ENCODE assay signal across 18 cellular contexts in genomic region chr10:990808-991207, GRCh38. TPM values are rescaled to one million over a fixed set of nuclear protein-coding genes. Genes with fewer than 3 reads are reported as not detected.
DNase-seq lines count a peak whose midpoint lies in the region; ATAC-seq and TF ChIP-seq lines count a peak whose summit lies in the region.
"Had no signal": no experiment of that assay in that cellular context is flagged by ENCODE, and none has a peak within 500 bp of the region (broad histone marks: within the 10 kb centered on the region; RNA-seq: fewer than 3 reads in every experiment).

No MANE protein-coding gene starts in this region.

- H3K9ac ChIP-seq in endodermal cell (ENCODE audit: extremely low read depth, low read length, poor library complexity, severe bottlenecking), result no peak overlapping the region

- H3K36me3 Mint-ChIP-seq in T-helper 17 cell (ENCODE audit: low read depth), result peaks cover 10% of the 10 kb centered on the region
- peaks cover 57% of the 10 kb centered on the region for H3K36me3 Mint-ChIP-seq in endodermal cell (ENCODE audit: low read depth)
- H3K36me3 Mint-ChIP-seq in stimulated activated naive B cell treated with anti-CD40 and anti-IgM and Interleukin-4, amounts not matched to agents 10 μg/mL and 1 μg/mL and 100 μg/mL, for 72 hours, result peaks cover 40 to 54% of the 10 kb centered on the region in 2 donors
- H3K36me3 Mint-ChIP-seq in glutamatergic neuron (ENCODE audit: unreplicated experiment), result no peaks in the 10 kb centered on the region

- no peak overlapping the region for H3K27ac ChIP-seq in endodermal cell (ENCODE audit: low read depth, low read length)
- H3K27ac ChIP-seq: tibial artery had no signal

- no peaks in the 10 kb centered on the region for H3K27me3 Mint-ChIP-seq in T-helper 17 cell
- no peaks in the 10 kb centered on the region for H3K27me3 Mint-ChIP-seq in endodermal cell (ENCODE audit: insufficient read depth)
- no peaks in the 10 kb centered on the region for H3K27me3 Mint-ChIP-seq in stimulated activated naive B cell treated with anti-CD40 and anti-IgM and Interleukin-4, amounts not matched to agents 10 μg/mL and 1 μg/mL and 100 μg/mL, for 72 hours
- H3K27me3 Mint-ChIP-seq in glutamatergic neuron (ENCODE audit: unreplicated experiment), result peaks cover 5% of the 10 kb centered on the region

- no peaks in the 10 kb centered on the region for H3K9me3 Mint-ChIP-seq in endodermal cell
- no peaks in the 10 kb centered on the region for H3K9me3 Mint-ChIP-seq in stimulated activated naive B cell treated with anti-CD40 and anti-IgM and Interleukin-4, amounts not matched to agents 10 μg/mL and 1 μg/mL and 100 μg/mL, for 72 hours
- peaks cover 3% of the 10 kb centered on the region for H3K9me3 Mint-ChIP-seq in glutamatergic neuron (ENCODE audit: unreplicated experiment)

- H3K36me3 ChIP-seq in endodermal cell (ENCODE audit: control insufficient read depth, insufficient read depth, low read length), result peaks cover 54% of the 10 kb centered on the region

- H3K27me3 ChIP-seq in endodermal cell (ENCODE audit: control insufficient read depth, insufficient read depth, low read length, poor library complexity, severe bottlenecking), result no peaks in the 10 kb centered on the region
- H3K27me3 ChIP-seq: tibial artery had no signal

- H3K4me3 Mint-ChIP-seq in T-helper 17 cell (peak overlapping the region; percentile 97), endodermal cell (no peak overlapping the region), glutamatergic neuron (ENCODE audit: unreplicated experiment) (no peak overlapping the region)
- peak overlapping the region in 1 of 2 donors; percentile 96 for H3K4me3 Mint-ChIP-seq in stimulated activated naive B cell treated with anti-CD40 and anti-IgM and Interleukin-4, amounts not matched to agents 10 μg/mL and 1 μg/mL and 100 μg/mL, for 72 hours

- WGBS in endodermal cell (ENCODE audit: insufficient coverage in 1 of 2, insufficient read length in 1 of 2), 2 experiments, result 90 to 97% methylated on average over 6 of the region's 6 CpGs

- H3K4me1 Mint-ChIP-seq in T-helper 17 cell (peaks cover 29% of the 10 kb centered on the region), endodermal cell (peaks cover 14% of the 10 kb centered on the region), glutamatergic neuron (ENCODE audit: low read depth, unreplicated experiment) (peaks cover 1% of the 10 kb centered on the region)
- peaks cover 23 to 55% of the 10 kb centered on the region in 2 donors for H3K4me1 Mint-ChIP-seq in stimulated activated naive B cell treated with anti-CD40 and anti-IgM and Interleukin-4, amounts not matched to agents 10 μg/mL and 1 μg/mL and 100 μg/mL, for 72 hours

- DNase-seq in activated effector memory CD4-positive, alpha-beta T cell treated with anti-CD3 and anti-CD28 coated beads, Interleukin-2, amount 50 U/mL, for 16 hours, result peak; percentile 59
- DNase-seq in activated effector memory CD4-positive, alpha-beta T cell treated with Interleukin-2 at 50 U/mL for 16 hours, result no peak
- DNase-seq in T-helper 17 cell, result no peak
- DNase-seq in endodermal cell, result no peak
- DNase-seq in stimulated activated naive B cell treated with anti-CD40 and anti-IgM and Interleukin-4, amounts not matched to agents 10 μg/mL and 1 μg/mL and 100 μg/mL, for 72 hours, result no peak
- no peak for DNase-seq in glutamatergic neuron
- DNase-seq in NCI-H2081 treated with DMSO at 0.1 percent for 48 hours (lab: John Stamatoyannopoulos, UW), result no peak
- DNase-seq in activated gamma-delta T cell treated with Interleukin-2 at 50 U/mL for 16 hours, result no peak
- DNase-seq: aorta, DMS79, Karpas-422, NCI-H187, NCI-H69, RPMI8226, tibial artery had no signal

- no peak overlapping the region for H3K4me3 ChIP-seq in endodermal cell (ENCODE audit: low read length)
- H3K4me3 ChIP-seq: tibial artery had no signal

- H3K9me3 ChIP-seq in T-helper 17 cell (ENCODE audit: control insufficient read depth, low read length, poor library complexity, severe bottlenecking) (no peaks in the 10 kb centered on the region), endodermal cell (ENCODE audit: control insufficient read depth, low read length) (no peaks in the 10 kb centered on the region)
- H3K9me3 ChIP-seq: tibial artery had no signal

- ATAC-seq in T-helper 17 cell, result no peak
- ATAC-seq in stimulated activated naive B cell treated with anti-CD40 and anti-IgM and Interleukin-4, amounts not matched to agents 10 μg/mL and 1 μg/mL and 100 μg/mL, for 72 hours (replicated peaks), result no peak

- no peaks in the 10 kb centered on the region for H3K4me1 ChIP-seq in endodermal cell (ENCODE audit: control insufficient read depth, insufficient read depth, low read length)

- no peak for TF ChIP-seq CTCF in endodermal cell (conservative IDR thresholded peaks at IDR 0.05)
- TF ChIP-seq CTCF in glutamatergic neuron (IDR thresholded peaks at IDR 0.05; ENCODE audit: partially characterized antibody, unreplicated experiment), result no peak

- H3K27ac Mint-ChIP-seq in T-helper 17 cell (no peak overlapping the region), endodermal cell (peak overlapping the region; percentile 45), glutamatergic neuron (ENCODE audit: unreplicated experiment) (no peak overlapping the region)
- H3K27ac Mint-ChIP-seq in stimulated activated naive B cell treated with anti-CD40 and anti-IgM and Interleukin-4, amounts not matched to agents 10 μg/mL and 1 μg/mL and 100 μg/mL, for 72 hours, result peak overlapping the region; percentile 99

RNA-seq across cellular contexts. Expression of gene GTPBP4, which starts 2.6 kb away (rescaled TPM):
- total RNA-seq in T-helper 17 cell, result 10 to 100 TPM; 44.4 to 52.7 TPM
- 10 to 100 TPM; 67.2 to 70.9 TPM for total RNA-seq in endodermal cell
- 47.9 TPM for polyA plus RNA-seq in endodermal cell (2013, experiment 1 of 2)
- 55.6 TPM for polyA plus RNA-seq in endodermal cell (2013, experiment 2 of 2)
- total RNA-seq in glutamatergic neuron (ENCODE audit: unreplicated experiment), result 45.4 TPM

RNA-seq across cellular contexts. Expression of gene IDI2, which starts 34.9 kb away (rescaled TPM):
- total RNA-seq in T-helper 17 cell, result not detected
- total RNA-seq in endodermal cell, result not detected
- not detected for polyA plus RNA-seq in endodermal cell (2013, experiment 1 of 2)
- not detected for polyA plus RNA-seq in endodermal cell (2013, experiment 2 of 2)
- total RNA-seq in glutamatergic neuron (ENCODE audit: unreplicated experiment), result not detected
- total RNA-seq: aorta; lung microvascular endothelial cell; osteocyte; T-helper 2 cell treated with Interferon-gamma antibody and Interleukin-4, amounts not matched to agents 100 ng/mL and 5 ng/mL, for 36 hours had no signal

RNA-seq across cellular contexts. Expression of gene IDI1, which starts 58.1 kb away (rescaled TPM):
- 100 to 1,000 TPM; 116 to 134 TPM for total RNA-seq in T-helper 17 cell
- total RNA-seq in endodermal cell, result 10 to 100 TPM; 36.3 to 53.3 TPM
- 181 TPM for polyA plus RNA-seq in endodermal cell (2013, experiment 1 of 2)
- polyA plus RNA-seq in endodermal cell (2013, experiment 2 of 2), result 202 TPM
- total RNA-seq in glutamatergic neuron (ENCODE audit: unreplicated experiment), result 103 TPM

RNA-seq across cellular contexts. Expression of gene LARP4B, which starts 59.3 kb away (rescaled TPM):
- total RNA-seq in T-helper 17 cell (10 to 100 TPM; 59.4 to 72.9 TPM), endodermal cell (10 to 100 TPM; 94.1 to 94.3 TPM), glutamatergic neuron (ENCODE audit: unreplicated experiment) (65.6 TPM)
- polyA plus RNA-seq in endodermal cell (2013, experiment 1 of 2), result 32.2 TPM
- polyA plus RNA-seq in endodermal cell (2013, experiment 2 of 2), result 27.5 TPM

Comparison
In these comparisons a context has a peak if more than half of its experiments do, and no peak if none do; other contexts are left out.
1. H3K27ac Mint-ChIP-seq: peak in endodermal cell (single experiment) and stimulated activated naive B cell treated with anti-CD40 and anti-IgM and Interleukin-4, amounts not matched to agents 10 μg/mL and 1 μg/mL and 100 μg/mL, for 72 hours (single experiment); none in T-helper 17 cell (single experiment) and glutamatergic neuron (single experiment).